In the genomic region with DNA sequence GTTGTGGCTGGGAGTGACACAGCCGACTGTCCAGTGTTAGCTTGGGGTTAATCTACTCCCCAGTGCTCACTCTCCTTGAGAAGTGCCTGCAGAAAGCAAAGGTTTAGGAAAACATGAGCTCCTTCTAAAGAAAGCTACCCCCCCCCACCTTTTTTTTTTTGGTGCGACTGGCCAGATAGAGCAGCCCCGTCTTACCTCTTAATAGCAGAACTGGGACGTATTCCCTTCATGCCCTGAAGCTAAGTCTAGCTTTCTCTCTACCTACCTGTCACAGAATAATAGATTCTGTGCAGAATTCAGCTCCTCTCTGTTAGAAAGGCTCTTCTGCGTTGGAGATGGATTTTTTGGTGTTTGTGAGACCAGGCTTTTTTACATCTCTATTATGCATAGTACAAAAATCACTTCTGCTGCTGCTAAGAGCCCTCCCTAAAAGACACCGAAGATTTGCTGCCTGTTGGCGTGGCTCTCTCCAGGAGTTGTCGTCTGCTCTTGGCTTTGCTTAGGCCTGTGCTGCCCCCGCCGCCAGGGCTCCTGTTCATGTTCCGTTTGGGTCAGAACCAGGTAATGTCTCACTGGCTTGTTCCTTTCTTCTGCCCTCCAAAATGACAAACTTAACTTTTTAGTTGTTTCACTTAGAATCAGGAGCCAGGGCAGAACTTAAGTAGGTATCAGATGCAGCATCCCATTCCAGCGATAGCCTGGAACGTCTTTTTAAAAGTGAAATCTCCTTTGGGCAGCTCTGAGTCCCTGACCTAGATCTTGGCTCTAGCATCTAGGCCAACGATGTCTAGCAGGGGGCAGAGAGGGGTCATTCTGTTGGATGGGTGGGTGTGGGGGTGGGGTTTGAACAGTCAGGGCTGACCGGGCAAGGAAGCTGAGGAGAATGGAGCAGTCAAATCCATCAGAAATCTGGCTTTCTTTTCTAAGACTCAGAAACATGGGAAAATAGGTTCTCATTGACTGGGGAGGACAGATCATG, we compare ENCODE assay signal across 8 cellular contexts. TPM values are rescaled to one million over a fixed set of nuclear protein-coding genes. Genes with fewer than 3 reads are reported as not detected.
DNase-seq lines count a peak whose midpoint lies in the region; ATAC-seq and TF ChIP-seq lines count a peak whose summit lies in the region.

No MANE protein-coding gene starts in this region.

- no peak overlapping the region for H2BK12ac ChIP-seq in H9 (ENCODE audit: insufficient read length, low read depth, low read length)

- H3K27ac ChIP-seq in H9 (ENCODE audit: insufficient read length, low read depth, low read length) (no peak overlapping the region), hepatocyte (peak overlapping the region; percentile 7), spleen (peak overlapping the region; percentile 75 to 97 (median 92))

- POLR2A ChIA-PET in activated CD8-positive, alpha-beta T cell treated with anti-CD3 and anti-CD28 coated beads, Interleukin-2, amount 10 ng/mL, durations not matched to agents 7 days and 5 days (lab: Charles Lee) = no interaction called here

- no peak overlapping the region for H4K91ac ChIP-seq in H9 (ENCODE audit: insufficient read length, low read depth, low read length)

- peak overlapping the region in 2 of 3 experiments; percentile 14 to 83; a peak in 4 of 7 replicates for H3K27ac Mint-ChIP-seq in H9
- peak overlapping the region; percentile 5 for H3K27ac Mint-ChIP-seq in activated CD8-positive, alpha-beta T cell treated with anti-CD3 and anti-CD28 coated beads, Interleukin-2, amount 10 ng/mL, durations not matched to agents 7 days and 5 days

- H3K27me3 Mint-ChIP-seq in H9 (ENCODE audit: low read depth) = peaks cover 13% of the 10 kb centered on the region
- peaks cover 58% of the 10 kb centered on the region for H3K27me3 Mint-ChIP-seq in activated CD8-positive, alpha-beta T cell treated with anti-CD3 and anti-CD28 coated beads, Interleukin-2, amount 10 ng/mL, durations not matched to agents 7 days and 5 days (ENCODE audit: low read depth)

- CTCF ChIA-PET in activated CD8-positive, alpha-beta T cell treated with anti-CD3 and anti-CD28 coated beads, Interleukin-2, amount 10 ng/mL, durations not matched to agents 7 days and 5 days (lab: Charles Lee) = no interaction called here

- H3K4me1 ChIP-seq in H9 (ENCODE audit: insufficient read depth, low read length) (peaks cover 17% of the 10 kb centered on the region), hepatocyte (ENCODE audit: insufficient read depth) (peaks cover 37% of the 10 kb centered on the region), spleen (peaks cover 11 to 79% (median 59%) of the 10 kb centered on the region in 6 donors)

- ATAC-seq in activated CD8-positive, alpha-beta T cell treated with anti-CD3 and anti-CD28 coated beads, Interleukin-2, amount 10 ng/mL, durations not matched to agents 7 days and 5 days = no peak
- ATAC-seq in HG03135 (IDR thresholded peaks at IDR 0.05; ENCODE audit: unreplicated experiment) (no peak), GM19455 (IDR thresholded peaks at IDR 0.05; ENCODE audit: unreplicated experiment) (no peak), HG02588 (IDR thresholded peaks at IDR 0.05; ENCODE audit: unreplicated experiment) (no peak)

- H2BK120ac ChIP-seq in H9 (ENCODE audit: low read depth, low read length, poor library complexity, severe bottlenecking) = no peak overlapping the region

- H3K4me3 Mint-ChIP-seq in H9 = peak overlapping the region; percentile 85 to 96
- H3K4me3 Mint-ChIP-seq in activated CD8-positive, alpha-beta T cell treated with anti-CD3 and anti-CD28 coated beads, Interleukin-2, amount 10 ng/mL, durations not matched to agents 7 days and 5 days = peak overlapping the region; percentile 44

- no peaks in the 10 kb centered on the region for H3K9me2 ChIP-seq in hepatocyte (replicated peaks; ENCODE audit: insufficient read depth)

- peaks cover 19% of the 10 kb centered on the region for H3K23me2 ChIP-seq in H9 (ENCODE audit: insufficient read length, low read depth, low read length, poor library complexity, severe bottlenecking)

- H3K27me3 ChIP-seq in H9 (ENCODE audit: insufficient read depth, low read length) = no peaks in the 10 kb centered on the region
- H3K27me3 ChIP-seq in hepatocyte = no peaks in the 10 kb centered on the region
- peaks cover 0 to 15% (median 0%) of the 10 kb centered on the region in 7 donors for H3K27me3 ChIP-seq in spleen (replicated peaks in 1 of 7)

- H3K9ac ChIP-seq in H9 (ENCODE audit: extremely low read depth, insufficient read length, low read length) = peak overlapping the region; percentile 78

- H4K8ac ChIP-seq in H9 (replicated peaks; ENCODE audit: insufficient read length, low read depth, low read length) = no peak overlapping the region

- H2BK15ac ChIP-seq in H9 (ENCODE audit: low read depth, low read length) = no peak overlapping the region

- no peak overlapping the region for H3K23ac ChIP-seq in H9 (ENCODE audit: insufficient read length, low read depth, low read length)

- peaks cover 0 to 3% (median 0%) of the 10 kb centered on the region in 3 experiments; a peak in 2 of 7 replicates for H3K36me3 Mint-ChIP-seq in H9 (ENCODE audit: insufficient read depth in 1 of 3, low read depth in 3 of 3)
- H3K36me3 Mint-ChIP-seq in activated CD8-positive, alpha-beta T cell treated with anti-CD3 and anti-CD28 coated beads, Interleukin-2, amount 10 ng/mL, durations not matched to agents 7 days and 5 days (ENCODE audit: low read depth) = no peaks in the 10 kb centered on the region

- H4K5ac ChIP-seq in H9 (ENCODE audit: insufficient read length, low read depth, low read length) = no peak overlapping the region

- intact Hi-C loops in spleen (cut with DNase I; ENCODE audit: low total_unique reads) = loop anchor here (10.0 kb wide), 2 partner anchors 79 to 119 kb away; no protein-coding TSS in a partner anchor

- no peak overlapping the region for H2AK5ac ChIP-seq in H9 (ENCODE audit: insufficient read length, low read length)

- peak overlapping the region; percentile 94 for H3K4me2 ChIP-seq in H9 (ENCODE audit: insufficient read depth, insufficient read length, low read length)
- H3K4me2 ChIP-seq in hepatocyte = peak overlapping the region; percentile 94

- H3K9me3 ChIP-seq in H9 (ENCODE audit: control insufficient read depth, low read depth, low read length) (no peaks in the 10 kb centered on the region), hepatocyte (ENCODE audit: low read depth) (no peaks in the 10 kb centered on the region), spleen (no peaks in the 10 kb centered on the region)

- TF ChIP-seq POLR2A in spleen (IDR thresholded peaks at IDR 0.05) = no peak

- H3K56ac ChIP-seq in H9 (ENCODE audit: insufficient read length, low read depth, low read length) = no peak overlapping the region

- peaks cover 0 to 2% of the 10 kb centered on the region in 2 experiments; a peak in 2 of 5 replicates for H3K9me3 Mint-ChIP-seq in H9
- H3K9me3 Mint-ChIP-seq in activated CD8-positive, alpha-beta T cell treated with anti-CD3 and anti-CD28 coated beads, Interleukin-2, amount 10 ng/mL, durations not matched to agents 7 days and 5 days (ENCODE audit: insufficient read depth) = no peaks in the 10 kb centered on the region

- no peak overlapping the region for H2AFZ ChIP-seq in H9 (ENCODE audit: low read length)
- no peak overlapping the region for H2AFZ ChIP-seq in hepatocyte

- no peak overlapping the region for H3K18ac ChIP-seq in H9 (ENCODE audit: insufficient read length, low read depth, low read length)

- H4K20me1 ChIP-seq in H9 (ENCODE audit: control insufficient read depth, insufficient read depth, insufficient read length) (no peaks in the 10 kb centered on the region), hepatocyte (ENCODE audit: insufficient read depth, poor library complexity, severe bottlenecking) (peaks cover 59% of the 10 kb centered on the region)

- no peak overlapping the region for H3K4me3 ChIP-seq in hepatocyte
- H3K4me3 ChIP-seq in spleen = peak overlapping the region; percentile 61 to 97 (median 78)

- no peak overlapping the region for H3T11ph ChIP-seq in H9 (ENCODE audit: low read length)

- H2BK20ac ChIP-seq in H9 (ENCODE audit: low read depth, low read length, poor library complexity, severe bottlenecking) = no peak overlapping the region

- no CpG with 5 or more reads among the region's 15 CpGs for WGBS in H9 (ENCODE audit: extremely low coverage, insufficient read length, low lambda C conversion rate)
- 43% methylated on average over 15 of the region's 15 CpGs for WGBS in hepatocyte (ENCODE audit: low lambda C conversion rate, missing lambda C conversion rate)
- 44 to 53% (median 53%) methylated on average over 15 of the region's 15 CpGs for WGBS in spleen, 5 donors

- H3K79me2 ChIP-seq in H9 (ENCODE audit: insufficient read depth, low read length) (peaks cover 46% of the 10 kb centered on the region), hepatocyte (peaks cover 63% of the 10 kb centered on the region)

- no peak overlapping the region for H3K14ac ChIP-seq in H9 (ENCODE audit: insufficient read depth, low read length)

- peaks cover 59 to 60% of the 10 kb centered on the region in 2 experiments for H3K4me1 Mint-ChIP-seq in H9
- peaks cover 11% of the 10 kb centered on the region for H3K4me1 Mint-ChIP-seq in activated CD8-positive, alpha-beta T cell treated with anti-CD3 and anti-CD28 coated beads, Interleukin-2, amount 10 ng/mL, durations not matched to agents 7 days and 5 days (ENCODE audit: low read depth)

- TF ChIP-seq CTCF in H9 (conservative IDR thresholded peaks at IDR 0.05) (no peak), hepatocyte (IDR thresholded peaks at IDR 0.05; ENCODE audit: poor library complexity) (no peak), spleen (IDR thresholded peaks at IDR 0.05 in 8 of 11, conservative IDR thresholded peaks at IDR 0.05 in 3 of 11) (no peak)

- H3K36me3 ChIP-seq in hepatocyte (replicated peaks; ENCODE audit: insufficient read depth, low read depth) (no peaks in the 10 kb centered on the region), spleen (no peaks in the 10 kb centered on the region)

- no peak overlapping the region for H2BK5ac ChIP-seq in H9 (ENCODE audit: insufficient read length, low read length)

- peaks cover 13% of the 10 kb centered on the region for H3K79me1 ChIP-seq in H9 (ENCODE audit: insufficient read depth, low read depth, low read length, poor library complexity, severe bottlenecking)

- DNase-seq in H9 (no peak), hepatocyte (ENCODE audit: low spot score) (no peak), spleen (no peak), RKO (ENCODE audit: low spot score) (no peak)
- DNase-seq in activated CD8-positive, alpha-beta T cell treated with anti-CD3 and anti-CD28 coated beads, Interleukin-2, amount 10 ng/mL, durations not matched to agents 7 days and 5 days = no peak

- H3K4ac ChIP-seq in H9 (ENCODE audit: low read depth, low read length) = no peak overlapping the region

RNA-seq across cellular contexts. Expression of a gene that starts 2.5 kb away (rescaled TPM):
- total RNA-seq in H9 (2021) (82.9 and 87.8 TPM in 2 replicates), hepatocyte (63.0 and 78.2 TPM in 2 replicates), spleen (100 to 1,000 TPM; 139 to 280 (median 214) TPM)
- total RNA-seq in activated CD8-positive, alpha-beta T cell treated with anti-CD3 and anti-CD28 coated beads, Interleukin-2, amount 10 ng/mL, durations not matched to agents 7 days and 5 days = 1 to 10 TPM; 3.5 to 6.6 TPM
- polyA plus RNA-seq in hepatocyte (18.5 and 25.6 TPM in 2 replicates), spleen (10 to 100 TPM; 21.5 to 63.1 (median 55.2) TPM)
